ENCODE assay signal across 9 cellular contexts in genomic region chr12:6925543-6926279, GRCh38. TPM values are rescaled to one million over a fixed set of nuclear protein-coding genes. Genes with fewer than 3 reads are reported as not detected.
DNase-seq lines count a peak whose midpoint lies in the region; ATAC-seq and TF ChIP-seq lines count a peak whose summit lies in the region.
"Had no signal": no experiment of that assay in that cellular context is flagged by ENCODE, and none has a peak within 500 bp of the region (broad histone marks: within the 10 kb centered on the region; RNA-seq: fewer than 3 reads in every experiment).

No MANE protein-coding gene starts in this region.

- H3K4me3 Mint-ChIP-seq in activated CD8-positive, alpha-beta memory T cell treated with anti-CD3 and anti-CD28 coated beads, Interleukin-2, amount 10 ng/mL, durations not matched to agents 7 days and 5 days: peak overlapping the region; percentile 36

- CTCF ChIA-PET in activated CD8-positive, alpha-beta memory T cell treated with anti-CD3 and anti-CD28 coated beads, Interleukin-2, amount 10 ng/mL, durations not matched to agents 7 days and 5 days (lab: Charles Lee): interaction anchor here (0.7 to 11.0 kb wide), 16 partner anchors 11 to 187 kb away, joined by 3 to 116 read pairs (median 8); partner anchors contain the start of genes C12orf57, C1RL, ENO2 and LRRC23

- H3K4me1 ChIP-seq in esophagus squamous epithelium (peaks cover 47 to 63% (median 53%) of the 10 kb centered on the region in 3 donors), uterus (peaks cover 3 to 14% of the 10 kb centered on the region in 2 donors)

- H3K27ac Mint-ChIP-seq in activated CD8-positive, alpha-beta memory T cell treated with anti-CD3 and anti-CD28 coated beads, Interleukin-2, amount 10 ng/mL, durations not matched to agents 7 days and 5 days: no peak overlapping the region

- H3K36me3 ChIP-seq in esophagus squamous epithelium (peaks cover 0 to 15% (median 0%) of the 10 kb centered on the region in 3 donors), uterus (no peaks in the 10 kb centered on the region)

- intact Hi-C loops in esophagus squamous epithelium (cut with DNase I) (loop anchor here (10.0 kb wide), 1 partner anchor 51 kb away; the partner anchor contains the start of gene SPSB2), uterus (cut with DNase I; ENCODE audit: low total_unique reads) (no loop called here)

- peaks cover 57% of the 10 kb centered on the region for H3K4me1 Mint-ChIP-seq in activated CD8-positive, alpha-beta memory T cell treated with anti-CD3 and anti-CD28 coated beads, Interleukin-2, amount 10 ng/mL, durations not matched to agents 7 days and 5 days

- no peak for DNase-seq in activated CD8-positive, alpha-beta memory T cell treated with anti-CD3 and anti-CD28 coated beads, Interleukin-2, amount 10 ng/mL, durations not matched to agents 7 days and 5 days
- no peak for DNase-seq in activated CD8-positive, alpha-beta memory T cell treated with anti-CD3 and anti-CD28 coated beads for 24 hours
- peak; percentile 59 to 88 for DNase-seq in SW 1271 (lab: John Stamatoyannopoulos, UW)
- no peak for DNase-seq in esophagus squamous epithelium (lab: John Stamatoyannopoulos, UW)
- peak; percentile 78 for DNase-seq in mucosa of gallbladder (ENCODE audit: low spot score)
- peak; percentile 80 to 90 for DNase-seq in uterus
- DNase-seq in KG1 (lab: John Stamatoyannopoulos, UW): no peak

- H3K27me3 ChIP-seq in esophagus squamous epithelium (no peaks in the 10 kb centered on the region), uterus (no peaks in the 10 kb centered on the region)

- no peaks in the 10 kb centered on the region for H3K9me3 Mint-ChIP-seq in activated CD8-positive, alpha-beta memory T cell treated with anti-CD3 and anti-CD28 coated beads, Interleukin-2, amount 10 ng/mL, durations not matched to agents 7 days and 5 days (ENCODE audit: low read depth)

- H3K4me3 ChIP-seq in esophagus squamous epithelium (peak overlapping the region; percentile 10 to 96 (median 84)), uterus (peak overlapping the region; percentile 74 to 93)

- H3K27ac ChIP-seq in esophagus squamous epithelium: peak overlapping the region; percentile 91 to 99 (median 98)
- H3K27ac ChIP-seq in uterus: peak overlapping the region; percentile 97 to 99

- H3K9me3 ChIP-seq in esophagus squamous epithelium: no peaks in the 10 kb centered on the region
- H3K9me3 ChIP-seq in uterus: no peaks in the 10 kb centered on the region

- peaks cover 14% of the 10 kb centered on the region for H3K36me3 Mint-ChIP-seq in activated CD8-positive, alpha-beta memory T cell treated with anti-CD3 and anti-CD28 coated beads, Interleukin-2, amount 10 ng/mL, durations not matched to agents 7 days and 5 days

- 12 to 30% methylated on average over 3 to 4 of the region's 8 CpGs for WGBS in esophagus squamous epithelium, 2 donors

- no peaks in the 10 kb centered on the region for H3K27me3 Mint-ChIP-seq in activated CD8-positive, alpha-beta memory T cell treated with anti-CD3 and anti-CD28 coated beads, Interleukin-2, amount 10 ng/mL, durations not matched to agents 7 days and 5 days

- peak in 1 of 6 experiments; percentile 6 for TF ChIP-seq CTCF in esophagus squamous epithelium (IDR thresholded peaks at IDR 0.05)
- peak in 2 of 4 experiments; percentile 19 to 55 for TF ChIP-seq CTCF in uterus (IDR thresholded peaks at IDR 0.05)

- TF ChIP-seq POLR2A in esophagus squamous epithelium (IDR thresholded peaks at IDR 0.05): peak in 1 of 4 donors; percentile 19
- peak; percentile 38 to 57 for TF ChIP-seq POLR2A in uterus (IDR thresholded peaks at IDR 0.05)

- no peak for ATAC-seq in activated CD8-positive, alpha-beta memory T cell treated with anti-CD3 and anti-CD28 coated beads, Interleukin-2, amount 10 ng/mL, durations not matched to agents 7 days and 5 days
- ATAC-seq in HG02970 (IDR thresholded peaks at IDR 0.05; ENCODE audit: low FRiP score, unreplicated experiment): no peak

RNA-seq across cellular contexts. Expression of gene ATN1, which starts 2.0 kb away (rescaled TPM):
- total RNA-seq in activated CD8-positive, alpha-beta memory T cell treated with anti-CD3 and anti-CD28 coated beads, Interleukin-2, amount 10 ng/mL, durations not matched to agents 7 days and 5 days: 10 to 100 TPM; 38.3 to 40.1 TPM
- total RNA-seq in esophagus squamous epithelium (10 to 100 TPM; 12.2 to 28.8 (median 22.2) TPM), mucosa of gallbladder (153 TPM), uterus (100 to 1,000 TPM in 1 of 4 donors, 10 to 100 TPM in 3; 10.8 to 283 (median 28.7) TPM)

RNA-seq across cellular contexts. Expression of gene ENO2, which starts 11.3 kb away (rescaled TPM):
- 100 to 1,000 TPM; 106 to 171 TPM for total RNA-seq in activated CD8-positive, alpha-beta memory T cell treated with anti-CD3 and anti-CD28 coated beads, Interleukin-2, amount 10 ng/mL, durations not matched to agents 7 days and 5 days
- total RNA-seq in esophagus squamous epithelium (1 to 10 TPM; 5.0 to 8.0 (median 5.5) TPM), mucosa of gallbladder (30.5 TPM), uterus (10 to 100 TPM in 3 of 4 donors, 1 to 10 TPM in 1; 9.7 to 84.7 (median 24.4) TPM)

RNA-seq across cellular contexts. Expression of gene RNU7-1, which starts 17.9 kb away (rescaled TPM):
- not detected for total RNA-seq in activated CD8-positive, alpha-beta memory T cell treated with anti-CD3 and anti-CD28 coated beads, Interleukin-2, amount 10 ng/mL, durations not matched to agents 7 days and 5 days
- total RNA-seq in esophagus squamous epithelium (not detected), mucosa of gallbladder (not detected), uterus (not detected)
- total RNA-seq: mononuclear cell had no signal

RNA-seq across cellular contexts. Expression of gene C12orf57, which starts 18.1 kb away (rescaled TPM):
- 100 to 1,000 TPM; 120 to 132 TPM for total RNA-seq in activated CD8-positive, alpha-beta memory T cell treated with anti-CD3 and anti-CD28 coated beads, Interleukin-2, amount 10 ng/mL, durations not matched to agents 7 days and 5 days
- total RNA-seq in esophagus squamous epithelium (100 to 1,000 TPM; 110 to 377 (median 156) TPM), mucosa of gallbladder (265 TPM), uterus (1,000 to 10,000 TPM in 2 of 4 donors, 100 to 1,000 TPM in 2; 259 to 2,496 (median 1,289) TPM)

RNA-seq across cellular contexts. Expression of gene LRRC23, which starts 21.1 kb away (rescaled TPM):
- total RNA-seq in activated CD8-positive, alpha-beta memory T cell treated with anti-CD3 and anti-CD28 coated beads, Interleukin-2, amount 10 ng/mL, durations not matched to agents 7 days and 5 days: 1 to 10 TPM; 4.9 to 8.7 TPM
- 1 to 10 TPM; 2.3 to 5.9 (median 4.8) TPM for total RNA-seq in esophagus squamous epithelium
- 13.1 TPM for total RNA-seq in mucosa of gallbladder
- 10 to 100 TPM in 2 of 4 donors, 1 to 10 TPM in 1, under 1 TPM in 1; 0.29 to 13.5 (median 10.6) TPM for total RNA-seq in uterus

Comparison
In these comparisons a context has a peak if more than half of its experiments do, and no peak if none do; other contexts are left out.
1. DNase-seq: peak in SW 1271 (2 of 2), mucosa of gallbladder (single experiment) and uterus (2 of 2); none in activated CD8-positive, alpha-beta memory T cell treated with anti-CD3 and anti-CD28 coated beads, Interleukin-2, amount 10 ng/mL, durations not matched to agents 7 days and 5 days (single experiment), activated CD8-positive, alpha-beta memory T cell treated with anti-CD3 and anti-CD28 coated beads for 24 hours (single experiment), esophagus squamous epithelium (single experiment) and KG1 (single experiment).